Comparison of ENCODE assay signal across 35 cellular contexts in genomic region chr1:173318788-173319187, GRCh38.
DNase-seq lines count a peak whose midpoint lies in the region; ATAC-seq, FAIRE-seq and TF ChIP-seq lines count a peak whose summit lies in the region.
"Had no signal": no experiment of that assay in that cellular context is flagged by ENCODE, and none has a peak within 500 bp of the region (broad histone marks: within the 10 kb centered on the region; RNA-seq: fewer than 3 reads in every experiment).

No MANE protein-coding gene starts in this region.

- H3K9me3 ChIP-seq in HEK293 (ENCODE audit: control insufficient read depth, insufficient read depth, low read depth, low read length): no peaks in the 10 kb centered on the region
- no peaks in the 10 kb centered on the region for H3K9me3 ChIP-seq in esophagus muscularis mucosa
- H3K9me3 ChIP-seq: A549, BE2C, BLaER1, Caco-2 had no signal

- CTCF ChIA-PET in HEK293 (lab: Yijun Ruan, JAX): interaction anchor here (0.6 kb wide), 1 partner anchor 9 kb away, joined by 3 read pairs; no protein-coding TSS in a partner anchor

- WGBS in esophagus muscularis mucosa: 100% methylated on average over 1 of the region's 2 CpGs

- H3K27ac ChIP-seq in HEK293 (ENCODE audit: extremely low read depth, low read depth, low read length) (no peak overlapping the region), esophagus muscularis mucosa (replicated peaks in 1 of 4) (no peak overlapping the region)
- H3K27ac ChIP-seq: 22Rv1; A549; BLaER1; BLaER1 treated with 17β-estradiol and CSF1 and Interleukin-3, amounts not matched to agents 10 nM and 100 nM; C4-2B had no signal

- H3K27me3 ChIP-seq in bronchial epithelial cell (ENCODE audit: control insufficient read depth, insufficient read depth, low read length): peaks cover 1% of the 10 kb centered on the region
- no peaks in the 10 kb centered on the region for H3K27me3 ChIP-seq in esophagus muscularis mucosa
- H3K27me3 ChIP-seq: BE2C; BLaER1; BLaER1 treated with 17β-estradiol and CSF1 and Interleukin-3, amounts not matched to agents 10 nM and 100 nM had no signal

- intact Hi-C loops in esophagus muscularis mucosa (cut with DNase I): no loop called here

- TF ChIP-seq POLR2A in esophagus muscularis mucosa (IDR thresholded peaks at IDR 0.05; ENCODE audit: low read depth): no peak

- no peaks in the 10 kb centered on the region for H3K36me3 ChIP-seq in HEK293 (ENCODE audit: control insufficient read depth in 2 of 2, insufficient read depth in 1 of 2, low read length in 2 of 2)
- H3K36me3 ChIP-seq in bronchial epithelial cell (ENCODE audit: control insufficient read depth, insufficient read depth, low read length): no peaks in the 10 kb centered on the region
- peaks cover 0 to 4% (median 0%) of the 10 kb centered on the region in 4 donors for H3K36me3 ChIP-seq in esophagus muscularis mucosa
- H3K36me3 ChIP-seq: BE2C; BLaER1; BLaER1 treated with 17β-estradiol and CSF1 and Interleukin-3, amounts not matched to agents 10 nM and 100 nM had no signal

- DNase-seq in brain pericyte (ENCODE audit: low read depth, low spot score): peak; percentile 33
- no peak for DNase-seq in bronchial epithelial cell (ENCODE audit: low read depth)
- peak; percentile 62 for DNase-seq in esophagus muscularis mucosa (ENCODE audit: extremely low spot score)
- DNase-seq in stimulated activated naive CD4-positive, alpha-beta T cell treated with Interleukin-2 at 50 U/mL for 16 hours (lab: John Stamatoyannopoulos, UW): no peak
- DNase-seq in globus pallidus (ENCODE audit: low spot score): no peak
- DNase-seq: 8988T; ACHN; AML-193; BE2C; C1 segment of cervical spinal cord; Caco-2; Calu3; CD4-positive, alpha-beta memory T cell; CD4-positive, alpha-beta T cell; CD4-positive, CD25-positive, alpha-beta regulatory T cell; CD8-positive, alpha-beta memory T cell; CD8-positive, alpha-beta T cell; COR-L47; DMS 273 treated with DMSO at 0.1 percent for 48 hours; DMS153; DMS53; DMS79; DMS79 treated with DMSO at 0.1 percent for 48 hours; DND-41; EL had no signal

- TF ChIP-seq EP300 in esophagus muscularis mucosa (IDR thresholded peaks at IDR 0.05): no peak

- POLR2A ChIA-PET in HEK293 (lab: Yijun Ruan, JAX): no interaction called here

- TF ChIP-seq CTCF in HEK293 (tag by site-specific recombination; IDR thresholded peaks at IDR 0.05) (no peak), bronchial epithelial cell (IDR thresholded peaks at IDR 0.05; ENCODE audit: insufficient read depth, low read length, severe bottlenecking) (no peak), esophagus muscularis mucosa (IDR thresholded peaks at IDR 0.05) (no peak)

- FAIRE-seq in bronchial epithelial cell (lab: Jason Lieb, UNC): peak; percentile 40
- FAIRE-seq: A204.1, A549, D721Med had no signal

- H3K4me1 ChIP-seq in HEK293 (ENCODE audit: control insufficient read depth, insufficient read depth, low read length) (no peaks in the 10 kb centered on the region), esophagus muscularis mucosa (no peaks in the 10 kb centered on the region)
- H3K4me1 ChIP-seq: A549, BE2C, BLaER1, Caco-2 had no signal

- no peak for ATAC-seq in GM21360 (IDR thresholded peaks at IDR 0.05; ENCODE audit: unreplicated experiment)
- no peak for ATAC-seq in GM21825 (IDR thresholded peaks at IDR 0.05; ENCODE audit: unreplicated experiment)
- ATAC-seq: A549; CD8-positive, alpha-beta T cell had no signal

- H3K4me3 ChIP-seq in HEK293 (ENCODE audit: low read depth, low read length): no peak overlapping the region
- H3K4me3 ChIP-seq in bronchial epithelial cell (ENCODE audit: low read depth, low read length): no peak overlapping the region
- no peak overlapping the region for H3K4me3 ChIP-seq in esophagus muscularis mucosa
- H3K4me3 ChIP-seq: A549; BLaER1; BLaER1 treated with 17β-estradiol and CSF1 and Interleukin-3, amounts not matched to agents 10 nM and 100 nM had no signal

TF ChIP-seq in HEK293, 187 proteins besides CTCF, POLR2A, EP300 and RAD21:
- no peak for TF ChIP-seq BCL11B (tag by site-specific recombination; IDR thresholded peaks at IDR 0.05; ENCODE audit: low read depth)
- TF ChIP-seq ZNF692 (tag by site-specific recombination; IDR thresholded peaks at IDR 0.05): no peak
- peak; percentile 52 for TF ChIP-seq ZIC2 (tag by site-specific recombination; IDR thresholded peaks at IDR 0.05)
- no peak for TF ChIP-seq ZNF792 (tag by site-specific recombination; IDR thresholded peaks at IDR 0.05)
- no peak for TF ChIP-seq ZBTB48 (tag by site-specific recombination; IDR thresholded peaks at IDR 0.05)
- TF ChIP-seq HOXA7 (CRISPR knock-in tag; IDR thresholded peaks at IDR 0.05; ENCODE audit: borderline replicate concordance): no peak
- TF ChIP-seq ZNF324 (tag by site-specific recombination; IDR thresholded peaks at IDR 0.05): no peak

Comparison
In these comparisons a context has a peak if more than half of its experiments do, and no peak if none do; other contexts are left out.
1. DNase-seq: peak in brain pericyte (single experiment) and esophagus muscularis mucosa (single experiment); none in bronchial epithelial cell (single experiment), stimulated activated naive CD4-positive, alpha-beta T cell treated with Interleukin-2 at 50 U/mL for 16 hours (single experiment) and globus pallidus (single experiment).